1 cellular context compared by ENCODE assay signal in the genomic region with DNA sequence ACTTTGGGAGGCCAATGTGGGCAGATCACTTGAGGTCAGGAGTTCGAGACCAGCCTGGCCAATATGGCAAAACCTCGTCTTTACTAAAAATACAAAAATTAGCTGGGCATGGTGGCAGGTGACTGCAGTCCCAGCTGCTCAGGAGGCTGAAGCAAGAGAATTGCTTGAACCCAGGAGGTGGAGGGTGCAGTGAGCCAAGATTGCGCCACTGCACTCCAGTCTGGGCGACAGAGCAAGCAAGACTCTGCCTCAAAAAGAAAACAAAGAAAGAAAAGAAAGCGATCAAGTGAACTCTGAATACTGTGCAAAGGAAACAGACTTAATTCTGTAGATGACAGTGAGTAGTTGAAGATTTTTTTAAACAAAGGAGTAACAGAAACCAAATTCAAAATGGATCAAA.
A peak's percentile ranks its signal among the peaks of the same experiment; 100 is the strongest.
TF ChIP-seq lines count a peak whose summit lies in the region.

No MANE protein-coding gene starts in this region.

TF ChIP-seq in IMR-90, 13 proteins besides CTCF, POLR2A, EP300 and RAD21:
- peak; percentile 39; the same call in 1 of the 2 replicates for TF ChIP-seq CEBPB (IDR thresholded peaks at IDR 0.05; ENCODE audit: low read depth, low read length)
TF ChIP-seq in IMR-90: peak in this region for 1; not testable (repeated sequence) for 12.
